In the genomic region with DNA sequence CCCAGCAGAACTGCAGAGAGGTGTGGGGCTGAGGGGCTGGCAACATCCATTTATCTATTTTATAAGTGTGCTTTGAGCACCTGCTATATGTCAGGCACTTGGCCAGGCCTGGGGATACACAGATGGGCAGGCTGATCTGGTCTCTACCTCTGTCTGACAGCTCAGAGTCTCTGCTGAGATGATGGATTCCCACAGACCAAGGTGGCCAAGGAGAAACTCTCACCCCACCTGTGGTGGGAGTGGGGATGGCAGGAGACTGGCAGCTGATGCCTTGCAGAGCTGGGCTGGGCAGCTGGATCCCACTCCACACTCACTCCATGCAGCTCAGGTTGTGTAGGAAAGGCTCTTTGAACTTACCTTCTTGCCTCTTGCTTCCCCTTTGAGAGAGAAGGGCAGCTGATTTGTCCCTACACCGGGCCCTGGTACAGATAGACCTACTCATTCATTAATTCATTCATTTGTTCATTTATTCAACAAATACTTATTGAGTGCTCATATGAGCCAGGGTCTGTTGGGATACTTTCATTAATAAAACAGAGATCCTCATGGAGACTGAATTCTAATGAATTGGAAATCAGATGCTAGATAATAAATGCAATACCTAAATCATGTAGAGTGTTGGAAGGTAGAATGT, we compare ENCODE assay signal across 14 cellular contexts. TPM values are rescaled to one million over a fixed set of nuclear protein-coding genes. Genes with fewer than 3 reads are reported as not detected.
DNase-seq lines count a peak whose midpoint lies in the region; ATAC-seq and TF ChIP-seq lines count a peak whose summit lies in the region.
"Had no signal": no experiment of that assay in that cellular context is flagged by ENCODE, and none has a peak within 500 bp of the region (broad histone marks: within the 10 kb centered on the region; RNA-seq: fewer than 3 reads in every experiment).

No MANE protein-coding gene starts in this region.

- no peak overlapping the region for H3K4me3 ChIP-seq in mammary epithelial cell (replicated peaks in 1 of 3; ENCODE audit: insufficient read depth in 1 of 3, low read depth in 2 of 3, low read length in 3 of 3)
- peak overlapping the region; percentile 14; the same call in 1 of the 2 replicates for H3K4me3 ChIP-seq in PC-9
- no peak overlapping the region for H3K4me3 ChIP-seq in endodermal cell (ENCODE audit: low read length)
- H3K4me3 ChIP-seq in upper lobe of right lung = no peak overlapping the region
- H3K4me3 ChIP-seq: cardiac muscle cell, Peyer's patch had no signal

- CTCF ChIA-PET in MCF 10A (lab: Yijun Ruan, JAX) (interaction anchor here (0.7 to 1.5 kb wide), 3 partner anchors 12 to 1925 kb away, joined by 3 to 6 read pairs (median 3); no protein-coding TSS in a partner anchor), mammary epithelial cell (lab: Charles Lee; ENCODE audit: low non-redundant PET) (interaction anchor here (0.7 kb wide), 1 partner anchor 19 kb away, joined by 3 read pairs; no protein-coding TSS in a partner anchor), PC-9 (lab: Charles Lee) (no interaction called here)

- H3K79me2 ChIP-seq in mammary epithelial cell (ENCODE audit: insufficient read depth, low read length) (no peaks in the 10 kb centered on the region), PC-9 (ENCODE audit: low read depth) (peaks cover 24% of the 10 kb centered on the region)

- dilution Hi-C loops in mammary epithelial cell (cut with HindIII; ENCODE audit: low sequenced_read_pairs) = no loop called here

- no peaks in the 10 kb centered on the region for H3K9me3 Mint-ChIP-seq in MCF 10A (ENCODE audit: unreplicated experiment)
- no peaks in the 10 kb centered on the region for H3K9me3 Mint-ChIP-seq in endodermal cell
- H3K9me3 Mint-ChIP-seq: activated CD4-positive, alpha-beta T cell treated with anti-CD3 and anti-CD28 coated beads, Interleukin-2, amount 10 ng/mL, durations not matched to agents 24 days and 14 days had no signal

- in situ Hi-C loops in mammary epithelial cell (cut with MboI; ENCODE audit: low sequenced_read_pairs in 2 of 2) = no loop called here

- H3K27me3 Mint-ChIP-seq in MCF 10A (ENCODE audit: insufficient read depth, unreplicated experiment) (no peaks in the 10 kb centered on the region), endodermal cell (ENCODE audit: insufficient read depth) (no peaks in the 10 kb centered on the region)

- H4K20me1 ChIP-seq in mammary epithelial cell (ENCODE audit: insufficient read depth, low read length) (no peaks in the 10 kb centered on the region), PC-9 (ENCODE audit: insufficient read depth) (no peaks in the 10 kb centered on the region)

- H3K27ac Mint-ChIP-seq in MCF 10A (ENCODE audit: low read depth, unreplicated experiment) = no peak overlapping the region
- H3K27ac Mint-ChIP-seq in endodermal cell = no peak overlapping the region
- H3K27ac Mint-ChIP-seq: activated CD4-positive, alpha-beta T cell treated with anti-CD3 and anti-CD28 coated beads, Interleukin-2, amount 10 ng/mL, durations not matched to agents 24 days and 14 days had no signal

- H3K4me2 ChIP-seq in mammary epithelial cell (ENCODE audit: insufficient read depth, low read depth, low read length) (no peak overlapping the region), PC-9 (peak overlapping the region; percentile 67)
- H3K4me2 ChIP-seq: KMS-11 had no signal

- 100% methylated on average over 1 of the region's 1 CpG for WGBS in mammary epithelial cell (ENCODE audit: low coverage, missing lambda C conversion rate)
- WGBS in endodermal cell (ENCODE audit: insufficient coverage in 1 of 2, insufficient read length in 1 of 2), 2 experiments = 100% methylated on average over 1 of the region's 1 CpG

- no peak overlapping the region for H3K27ac ChIP-seq in mammary epithelial cell (ENCODE audit: insufficient read depth, low read depth, low read length)
- peak overlapping the region; percentile 82 for H3K27ac ChIP-seq in PC-9
- H3K27ac ChIP-seq in endodermal cell (ENCODE audit: low read depth, low read length) = no peak overlapping the region
- H3K27ac ChIP-seq in upper lobe of right lung = no peak overlapping the region
- H3K27ac ChIP-seq: cardiac muscle cell, KMS-11, Peyer's patch had no signal

- H2AFZ ChIP-seq in mammary epithelial cell (ENCODE audit: low read depth, low read length) (no peak overlapping the region), PC-9 (no peak overlapping the region)

- BruUV-seq in MCF 10A (replicated peaks; lab: Mats Ljungman, UMichigan) = no TSS peak
- BruUV-seq in mammary epithelial cell (replicated peaks; lab: Mats Ljungman, UMichigan) = no TSS peak
- BruUV-seq in PC-9 (replicated peaks; lab: Mats Ljungman, UMichigan) = no TSS peak

- H3K9me3 ChIP-seq in mammary epithelial cell (replicated peaks; ENCODE audit: insufficient read depth, low read length) (no peaks in the 10 kb centered on the region), PC-9 (ENCODE audit: insufficient read depth, low read depth) (no peaks in the 10 kb centered on the region), endodermal cell (ENCODE audit: control insufficient read depth, low read length) (no peaks in the 10 kb centered on the region), upper lobe of right lung (no peaks in the 10 kb centered on the region)
- H3K9me3 ChIP-seq: Peyer's patch had no signal

- POLR2A ChIA-PET in MCF 10A (lab: Yijun Ruan, JAX) (interaction anchor here (0.7 kb wide), 1 partner anchor 72 kb away, joined by 3 read pairs; no protein-coding TSS in a partner anchor), PC-9 (lab: Charles Lee; ENCODE audit: unreplicated experiment) (no interaction called here)

- peaks cover 13% of the 10 kb centered on the region for H3K4me1 Mint-ChIP-seq in MCF 10A (ENCODE audit: insufficient read depth, unreplicated experiment)
- peaks cover 9% of the 10 kb centered on the region for H3K4me1 Mint-ChIP-seq in endodermal cell
- H3K4me1 Mint-ChIP-seq: activated CD4-positive, alpha-beta T cell treated with anti-CD3 and anti-CD28 coated beads, Interleukin-2, amount 10 ng/mL, durations not matched to agents 24 days and 14 days had no signal

- DNase-seq in MCF 10A (ENCODE audit: unreplicated experiment) (peak; percentile 36), mammary epithelial cell (no peak), PC-9 (no peak), endodermal cell (no peak), upper lobe of right lung (no peak)
- DNase-seq in activated naive CD4-positive, alpha-beta T cell treated with Interleukin-2 at 50 U/mL for 16 hours = no peak
- DNase-seq in effector CD8-positive, alpha-beta T cell (lab: John Stamatoyannopoulos, UW) = no peak
- DNase-seq: NCI-H2081 treated with DMSO at 0.1 percent for 48 hours, Peyer's patch had no signal

- no peak overlapping the region for H3K9ac ChIP-seq in mammary epithelial cell (ENCODE audit: insufficient read depth, low read length)
- no peak overlapping the region for H3K9ac ChIP-seq in endodermal cell (ENCODE audit: extremely low read depth, low read length, poor library complexity, severe bottlenecking)
- H3K9ac ChIP-seq: KMS-11 had no signal

- H3K9me2 ChIP-seq in PC-9 (ENCODE audit: insufficient read depth) = no peaks in the 10 kb centered on the region

- peaks cover 8% of the 10 kb centered on the region for H3K4me1 ChIP-seq in mammary epithelial cell (ENCODE audit: insufficient read depth, low read length)
- H3K4me1 ChIP-seq in PC-9 (replicated peaks; ENCODE audit: insufficient read depth) = peaks cover 54% of the 10 kb centered on the region
- H3K4me1 ChIP-seq in endodermal cell (ENCODE audit: control insufficient read depth, insufficient read depth, low read length) = peaks cover 10% of the 10 kb centered on the region
- H3K4me1 ChIP-seq in upper lobe of right lung = peaks cover 4% of the 10 kb centered on the region
- H3K4me1 ChIP-seq: Peyer's patch had no signal

- H3K36me3 Mint-ChIP-seq in MCF 10A (ENCODE audit: insufficient read depth, unreplicated experiment) (no peaks in the 10 kb centered on the region), endodermal cell (ENCODE audit: low read depth) (no peaks in the 10 kb centered on the region)

- no peaks in the 10 kb centered on the region for H3K36me3 ChIP-seq in mammary epithelial cell (ENCODE audit: insufficient read depth, low read length)
- peaks cover 5% of the 10 kb centered on the region; the same call in 1 of the 2 replicates for H3K36me3 ChIP-seq in PC-9 (ENCODE audit: low read depth)
- peaks cover 14% of the 10 kb centered on the region for H3K36me3 ChIP-seq in endodermal cell (ENCODE audit: control insufficient read depth, insufficient read depth, low read length)
- H3K36me3 ChIP-seq in upper lobe of right lung = no peaks in the 10 kb centered on the region
- H3K36me3 ChIP-seq: cardiac muscle cell, Peyer's patch had no signal

- H3K4me3 Mint-ChIP-seq in MCF 10A (ENCODE audit: unreplicated experiment) (no peak overlapping the region), endodermal cell (no peak overlapping the region)
- H3K4me3 Mint-ChIP-seq: activated CD4-positive, alpha-beta T cell treated with anti-CD3 and anti-CD28 coated beads, Interleukin-2, amount 10 ng/mL, durations not matched to agents 24 days and 14 days had no signal

- H3K27me3 ChIP-seq in mammary epithelial cell (ENCODE audit: insufficient read depth, low read length) (no peaks in the 10 kb centered on the region), PC-9 (ENCODE audit: insufficient read depth, low read depth) (no peaks in the 10 kb centered on the region), endodermal cell (ENCODE audit: control insufficient read depth, insufficient read depth, low read length, poor library complexity, severe bottlenecking) (no peaks in the 10 kb centered on the region), upper lobe of right lung (no peaks in the 10 kb centered on the region)
- H3K27me3 ChIP-seq: cardiac muscle cell, Peyer's patch had no signal

- intact Hi-C loops in MCF 10A (cut with micrococcal nuclease) (no loop called here), mammary epithelial cell (cut with micrococcal nuclease) (no loop called here), PC-9 (cut with micrococcal nuclease; ENCODE audit: unreplicated experiment) (no loop called here), upper lobe of right lung (cut with DNase I) (no loop called here)

- TF ChIP-seq CTCF in MCF 10A (IDR thresholded peaks at IDR 0.05; ENCODE audit: unreplicated experiment) (peak; percentile 27), mammary epithelial cell (conservative IDR thresholded peaks at IDR 0.05 in 1 of 2, IDR thresholded peaks at IDR 0.05 in 1 of 2; ENCODE audit: extremely low read depth in 1 of 2, insufficient read depth in 1 of 2, low read depth in 1 of 2, low read length in 2 of 2) (no peak), PC-9 (conservative IDR thresholded peaks at IDR 0.05) (peak; percentile 40; the same call in 1 of the 2 replicates), endodermal cell (conservative IDR thresholded peaks at IDR 0.05) (peak; percentile 49), upper lobe of right lung (IDR thresholded peaks at IDR 0.05) (no peak)

- ATAC-seq in upper lobe of right lung (no peak), GM19395 (IDR thresholded peaks at IDR 0.05; ENCODE audit: unreplicated experiment) (no peak)

- H3F3A ChIP-seq in PC-9 (ENCODE audit: insufficient read depth, low read depth) = peaks cover 48% of the 10 kb centered on the region

RNA-seq across cellular contexts. Expression of gene ADORA1, which starts 9.0 kb away (rescaled TPM):
- total RNA-seq in MCF 10A (2022) (0.26 and 0.34 TPM in 2 replicates), mammary epithelial cell (1 to 10 TPM in 1 of 2 donors, under 1 TPM in 1; 0.96 to 1.7 TPM), PC-9 (2021) (5.9 and 8.3 TPM in 2 replicates), endodermal cell (1 to 10 TPM; 2.0 to 2.1 TPM), upper lobe of right lung (4.1 TPM)
- 0.74 TPM for polyA plus RNA-seq in mammary epithelial cell
- polyA minus RNA-seq in mammary epithelial cell = not detected
- polyA plus RNA-seq in endodermal cell (2013, experiment 1 of 2) = 4.3 TPM
- 4.1 TPM for polyA plus RNA-seq in endodermal cell (2013, experiment 2 of 2)
- total RNA-seq: activated CD4-positive, alpha-beta T cell treated with anti-CD3 and anti-CD28 coated beads, Interleukin-2, amount 10 ng/mL, durations not matched to agents 24 days and 14 days; T-helper 1 cell treated with Interleukin-12 subunit alpha and Interleukin-12 subunit beta and Interleukin-4 antibody, amounts not matched to agents 30 ng/mL and 1 ng/mL, for 36 hours had no signal

RNA-seq across cellular contexts. Expression of gene MYBPH, which starts 39.1 kb away (rescaled TPM):
- total RNA-seq in MCF 10A (2022) (not detected in 2 replicates), mammary epithelial cell (not detected), PC-9 (2021) (not detected in 2 replicates), endodermal cell (not detected), upper lobe of right lung (not detected)
- not detected for polyA plus RNA-seq in mammary epithelial cell
- polyA minus RNA-seq in mammary epithelial cell = not detected
- polyA plus RNA-seq in endodermal cell (2013, experiment 1 of 2) = not detected
- polyA plus RNA-seq in endodermal cell (2013, experiment 2 of 2) = not detected
- total RNA-seq: activated CD4-positive, alpha-beta T cell treated with anti-CD3 and anti-CD28 coated beads, Interleukin-2, amount 10 ng/mL, durations not matched to agents 24 days and 14 days; Peyer's patch; T-helper 1 cell treated with Interleukin-12 subunit alpha and Interleukin-12 subunit beta and Interleukin-4 antibody, amounts not matched to agents 30 ng/mL and 1 ng/mL, for 36 hours had no signal

RNA-seq across cellular contexts. Expression of gene CHI3L1, which starts 50.0 kb away (rescaled TPM):
- total RNA-seq in MCF 10A (2022) = 0.75 and 0.88 TPM in 2 replicates
- 10 to 100 TPM in 1 of 2 donors, not detected in 1; 37.0 TPM for total RNA-seq in mammary epithelial cell
- 0.33 TPM for polyA plus RNA-seq in mammary epithelial cell
- not detected for polyA minus RNA-seq in mammary epithelial cell
- not detected in 2 replicates for total RNA-seq in PC-9 (2021)
- 1 to 10 TPM in 1 of 2 donors, under 1 TPM in 1; 0.18 to 1.1 TPM for total RNA-seq in endodermal cell
- polyA plus RNA-seq in endodermal cell (2013, experiment 1 of 2) = 0.71 TPM
- polyA plus RNA-seq in endodermal cell (2013, experiment 2 of 2) = 1.3 TPM
- total RNA-seq in upper lobe of right lung = 85.1 TPM
- total RNA-seq: activated CD4-positive, alpha-beta T cell treated with anti-CD3 and anti-CD28 coated beads, Interleukin-2, amount 10 ng/mL, durations not matched to agents 24 days and 14 days; cardiac muscle cell; T-helper 1 cell treated with Interleukin-12 subunit alpha and Interleukin-12 subunit beta and Interleukin-4 antibody, amounts not matched to agents 30 ng/mL and 1 ng/mL, for 36 hours had no signal

RNA-seq across cellular contexts. Expression of gene MYOG, which starts 50.7 kb away (rescaled TPM):
- total RNA-seq in MCF 10A (2022) (not detected in 2 replicates), mammary epithelial cell (not detected), PC-9 (2021) (not detected in 2 replicates), endodermal cell (not detected), upper lobe of right lung (not detected)
- polyA plus RNA-seq in mammary epithelial cell = not detected
- not detected for polyA minus RNA-seq in mammary epithelial cell
- not detected for polyA plus RNA-seq in endodermal cell (2013, experiment 1 of 2)
- polyA plus RNA-seq in endodermal cell (2013, experiment 2 of 2) = not detected
- total RNA-seq: activated CD4-positive, alpha-beta T cell treated with anti-CD3 and anti-CD28 coated beads, Interleukin-2, amount 10 ng/mL, durations not matched to agents 24 days and 14 days; Peyer's patch; T-helper 1 cell treated with Interleukin-12 subunit alpha and Interleukin-12 subunit beta and Interleukin-4 antibody, amounts not matched to agents 30 ng/mL and 1 ng/mL, for 36 hours had no signal
- polyA plus RNA-seq: cardiac muscle cell had no signal

Comparison
In these comparisons a context has a peak if more than half of its experiments do, and no peak if none do; other contexts are left out.
1. CTCF ChIP-seq: peak in MCF 10A (single experiment), PC-9 (single experiment) and endodermal cell (single experiment); none in mammary epithelial cell (0 of 2) and upper lobe of right lung (single experiment).